Comparison of ENCODE assay signal across 20 cellular contexts in genomic region chr17:32302037-32302436, GRCh38.
"Had no signal": no experiment of that assay in that cellular context is flagged by ENCODE, and none has a peak within 500 bp of the region (broad histone marks: within the 10 kb centered on the region; RNA-seq: fewer than 3 reads in every experiment).

No MANE protein-coding gene starts in this region.

- H3K4me3 ChIP-seq: coronary artery, heart left ventricle, pancreas, psoas muscle, right atrium auricular region had no signal

- H3K4me3 Mint-ChIP-seq: activated CD4-positive, alpha-beta T cell treated with anti-CD3 and anti-CD28 coated beads, Interleukin-2, amount 10 ng/mL, durations not matched to agents 7 days and 5 days; activated CD8-positive, alpha-beta memory T cell treated with anti-CD3 and anti-CD28 coated beads, Interleukin-2, amount 10 ng/mL, durations not matched to agents 7 days and 5 days; activated CD8-positive, alpha-beta T cell treated with anti-CD3 and anti-CD28 coated beads for 36 hours; activated naive CD4-positive, alpha-beta T cell treated with anti-CD3 and anti-CD28 coated beads, Interleukin-2, amount 10 ng/mL, durations not matched to agents 7 days and 5 days; memory B cell; nephron had no signal

- H3K27ac ChIP-seq: coronary artery, epithelial cell of prostate, heart left ventricle, psoas muscle, right atrium auricular region had no signal

- H3K27me3 Mint-ChIP-seq: activated CD8-positive, alpha-beta T cell treated with anti-CD3 and anti-CD28 coated beads for 36 hours had no signal

- H3K36me3 ChIP-seq: heart left ventricle, pancreas, right atrium auricular region had no signal

- H3K27ac Mint-ChIP-seq: activated CD4-positive, alpha-beta T cell treated with anti-CD3 and anti-CD28 coated beads, Interleukin-2, amount 10 ng/mL, durations not matched to agents 7 days and 5 days; activated CD8-positive, alpha-beta memory T cell treated with anti-CD3 and anti-CD28 coated beads, Interleukin-2, amount 10 ng/mL, durations not matched to agents 7 days and 5 days; activated CD8-positive, alpha-beta T cell treated with anti-CD3 and anti-CD28 coated beads for 36 hours; activated naive CD4-positive, alpha-beta T cell treated with anti-CD3 and anti-CD28 coated beads, Interleukin-2, amount 10 ng/mL, durations not matched to agents 7 days and 5 days; memory B cell; nephron had no signal

- H3K4me1 ChIP-seq: pancreas, psoas muscle had no signal

- H3K9me3 Mint-ChIP-seq: activated CD4-positive, alpha-beta T cell treated with anti-CD3 and anti-CD28 coated beads, Interleukin-2, amount 10 ng/mL, durations not matched to agents 7 days and 5 days; activated CD8-positive, alpha-beta T cell treated with anti-CD3 and anti-CD28 coated beads for 36 hours; activated naive CD4-positive, alpha-beta T cell treated with anti-CD3 and anti-CD28 coated beads, Interleukin-2, amount 10 ng/mL, durations not matched to agents 7 days and 5 days; memory B cell; nephron had no signal

- H3K4me1 Mint-ChIP-seq: activated CD4-positive, alpha-beta T cell treated with anti-CD3 and anti-CD28 coated beads, Interleukin-2, amount 10 ng/mL, durations not matched to agents 7 days and 5 days; activated CD8-positive, alpha-beta memory T cell treated with anti-CD3 and anti-CD28 coated beads, Interleukin-2, amount 10 ng/mL, durations not matched to agents 7 days and 5 days; activated naive CD4-positive, alpha-beta T cell treated with anti-CD3 and anti-CD28 coated beads, Interleukin-2, amount 10 ng/mL, durations not matched to agents 7 days and 5 days; memory B cell had no signal

- H3K9me3 ChIP-seq: heart left ventricle, pancreas, psoas muscle, right atrium auricular region had no signal

- H3K36me3 Mint-ChIP-seq: activated CD8-positive, alpha-beta memory T cell treated with anti-CD3 and anti-CD28 coated beads, Interleukin-2, amount 10 ng/mL, durations not matched to agents 7 days and 5 days; activated naive CD4-positive, alpha-beta T cell treated with anti-CD3 and anti-CD28 coated beads, Interleukin-2, amount 10 ng/mL, durations not matched to agents 7 days and 5 days; memory B cell had no signal

- ATAC-seq: activated CD8-positive, alpha-beta memory T cell treated with anti-CD3 and anti-CD28 coated beads, Interleukin-2, amount 10 ng/mL, durations not matched to agents 7 days and 5 days; activated CD8-positive, alpha-beta T cell treated with anti-CD3 and anti-CD28 coated beads for 36 hours; heart left ventricle; left colon; psoas muscle had no signal

- DNase-seq: activated CD4-positive, alpha-beta T cell treated with anti-CD3 and anti-CD28 coated beads, Interleukin-2, amount 10 ng/mL, durations not matched to agents 7 days and 5 days; activated CD4-positive, CD25-positive, alpha-beta regulatory T cell treated with anti-CD3 and anti-CD28 coated beads, Interleukin-2, amount 50 U/mL, for 72 hours; activated CD8-positive, alpha-beta memory T cell treated with anti-CD3 and anti-CD28 coated beads, Interleukin-2, amount 10 ng/mL, durations not matched to agents 7 days and 5 days; activated CD8-positive, alpha-beta T cell treated with anti-CD3 and anti-CD28 coated beads for 36 hours; activated effector memory CD4-positive, alpha-beta T cell treated with anti-CD3 and anti-CD28 coated beads, Interleukin-2, amount 50 U/mL, for 16 hours; activated naive CD4-positive, alpha-beta T cell treated with anti-CD3 and anti-CD28 coated beads, Interleukin-2, amount 10 ng/mL, durations not matched to agents 7 days and 5 days; activated T-cell treated with anti-CD3 and anti-CD28 coated beads for 4 hours; amygdala; cerebellar nuclear complex; heart left ventricle; left colon; pancreas; psoas muscle; stimulated activated CD4-positive, alpha-beta T cell treated with anti-CD3 and anti-CD28 coated beads, Interleukin-4, amount 100 ng/mL, for 24 hours; stimulated activated naive CD4-positive, alpha-beta T cell treated with Interleukin-2 at 50 U/mL for 16 hours had no signal
